ENCODE assay signal across 17 cellular contexts in genomic region chr1:56032276-56032675, GRCh38.
DNase-seq lines count a peak whose midpoint lies in the region; ATAC-seq and TF ChIP-seq lines count a peak whose summit lies in the region.
"Had no signal": no experiment of that assay in that cellular context is flagged by ENCODE, and none has a peak within 500 bp of the region (broad histone marks: within the 10 kb centered on the region; RNA-seq: fewer than 3 reads in every experiment).

No MANE protein-coding gene starts in this region.

- H3K4me3 ChIP-seq in adipocyte (ENCODE audit: low read length) (no peak overlapping the region), fibroblast of pulmonary artery (replicated peaks; ENCODE audit: low read depth, low read length) (no peak overlapping the region), trophoblast cell (ENCODE audit: low read depth, low read length) (no peak overlapping the region), upper lobe of right lung (no peak overlapping the region)
- H3K4me3 ChIP-seq: BLaER1 treated with 17β-estradiol and CSF1 and Interleukin-3, amounts not matched to agents 10 nM and 100 nM; HAP-1 had no signal

- no peak overlapping the region for H4K91ac ChIP-seq in trophoblast cell (ENCODE audit: low read depth, low read length)

- no CpG with 5 or more reads among the region's 3 CpGs for WGBS in trophoblast cell (ENCODE audit: extremely low coverage, insufficient coverage, insufficient read length)

- H4K12ac ChIP-seq in trophoblast cell (ENCODE audit: low read depth, low read length) = no peak overlapping the region

- TF ChIP-seq CTCF in fibroblast of pulmonary artery (IDR thresholded peaks at IDR 0.05; ENCODE audit: low read length, missing control alignments) = no peak
- no peak for TF ChIP-seq CTCF in upper lobe of right lung (IDR thresholded peaks at IDR 0.05)

- DNase-seq in NCI-H2029 (lab: John Stamatoyannopoulos, UW) (peak; percentile 27), NCI-H2029 treated with DMSO at 0.1 percent for 48 hours (lab: John Stamatoyannopoulos, UW) (no peak), adipocyte (ENCODE audit: low read depth) (peak; percentile 53), fibroblast of pulmonary artery (ENCODE audit: low read depth) (peak; percentile 31), trophoblast cell (peak; percentile 89 to 99), pons (ENCODE audit: low spot score) (no peak), upper lobe of right lung (no peak), 8988T (no peak)
- DNase-seq: Calu3; CD4-positive, CD25-positive, alpha-beta regulatory T cell; DMS 273 treated with DMSO at 0.1 percent for 48 hours; DMS79; GOT3 had no signal

- H3K27me3 ChIP-seq in adipocyte (replicated peaks; ENCODE audit: control insufficient read depth, insufficient read depth, low read length) = no peaks in the 10 kb centered on the region
- H3K27me3 ChIP-seq in trophoblast cell (ENCODE audit: insufficient read depth, low read length) = no peaks in the 10 kb centered on the region
- H3K27me3 ChIP-seq in upper lobe of right lung = no peaks in the 10 kb centered on the region
- H3K27me3 ChIP-seq: BLaER1 treated with 17β-estradiol and CSF1 and Interleukin-3, amounts not matched to agents 10 nM and 100 nM had no signal

- H3K9me3 ChIP-seq in adipocyte (ENCODE audit: control insufficient read depth, low read length) (no peaks in the 10 kb centered on the region), trophoblast cell (ENCODE audit: insufficient read depth, low read depth, low read length) (no peaks in the 10 kb centered on the region), upper lobe of right lung (no peaks in the 10 kb centered on the region)
- H3K9me3 ChIP-seq: BLaER1 treated with 17β-estradiol and CSF1 and Interleukin-3, amounts not matched to agents 10 nM and 100 nM; HAP-1 had no signal

- H3K27ac ChIP-seq in trophoblast cell (ENCODE audit: low read depth, low read length) = peak overlapping the region; percentile 40
- H3K27ac ChIP-seq in upper lobe of right lung = no peak overlapping the region
- H3K27ac ChIP-seq: 22Rv1; BLaER1 treated with 17β-estradiol and CSF1 and Interleukin-3, amounts not matched to agents 10 nM and 100 nM had no signal

- H3K4me1 ChIP-seq in adipocyte (ENCODE audit: control insufficient read depth, insufficient read depth, low read length) = peaks cover 24% of the 10 kb centered on the region
- peaks cover 0 to 6% of the 10 kb centered on the region in 2 experiments for H3K4me1 ChIP-seq in trophoblast cell (ENCODE audit: control insufficient read depth in 1 of 2, insufficient read depth in 2 of 2, low read length in 2 of 2)
- H3K4me1 ChIP-seq in upper lobe of right lung = peaks cover 17% of the 10 kb centered on the region
- H3K4me1 ChIP-seq: BLaER1 treated with 17β-estradiol and CSF1 and Interleukin-3, amounts not matched to agents 10 nM and 100 nM; HAP-1 had no signal

- intact Hi-C loops in upper lobe of right lung (cut with DNase I) = no loop called here

- no peak overlapping the region for H3K4ac ChIP-seq in trophoblast cell (ENCODE audit: low read depth, low read length)

- H3K18ac ChIP-seq in trophoblast cell (ENCODE audit: low read length) = no peak overlapping the region

- no peak overlapping the region for H3K14ac ChIP-seq in trophoblast cell (ENCODE audit: low read length)

- H2BK12ac ChIP-seq in trophoblast cell (ENCODE audit: low read length) = no peak overlapping the region

- no peak overlapping the region for H3K4me2 ChIP-seq in trophoblast cell (ENCODE audit: low read length)
- H3K4me2 ChIP-seq: BLaER1 treated with 17β-estradiol and CSF1 and Interleukin-3, amounts not matched to agents 10 nM and 100 nM had no signal

- H3K9ac ChIP-seq in adipocyte (ENCODE audit: low read length) = no peak overlapping the region
- H3K9ac ChIP-seq in trophoblast cell (ENCODE audit: low read length) = no peak overlapping the region
- H3K9ac ChIP-seq: BLaER1 treated with 17β-estradiol and CSF1 and Interleukin-3, amounts not matched to agents 10 nM and 100 nM had no signal

- H4K8ac ChIP-seq in trophoblast cell (ENCODE audit: low read depth, low read length) = no peak overlapping the region

- no peak overlapping the region for H2BK120ac ChIP-seq in trophoblast cell (ENCODE audit: insufficient read depth, low read length, poor library complexity)

- no peak for ATAC-seq in upper lobe of right lung
- ATAC-seq: HepG2 had no signal

- H2AFZ ChIP-seq in trophoblast cell (ENCODE audit: insufficient read depth, low read length, poor library complexity) = no peak overlapping the region

- H3K79me1 ChIP-seq in trophoblast cell (ENCODE audit: low read length) = peaks cover 22% of the 10 kb centered on the region

- no peak overlapping the region for H2BK5ac ChIP-seq in trophoblast cell (ENCODE audit: low read depth, low read length, poor library complexity)

- no peak overlapping the region for H3K23ac ChIP-seq in trophoblast cell (ENCODE audit: low read length)

- H2AK5ac ChIP-seq in trophoblast cell (ENCODE audit: low read length) = no peak overlapping the region

- no peaks in the 10 kb centered on the region for H3K36me3 ChIP-seq in adipocyte (ENCODE audit: control insufficient read depth, insufficient read depth, low read length, severe bottlenecking)
- peaks cover 0 to 2% of the 10 kb centered on the region in 2 experiments for H3K36me3 ChIP-seq in trophoblast cell (ENCODE audit: control insufficient read depth in 1 of 2, insufficient read depth in 2 of 2, low read length in 2 of 2)
- no peaks in the 10 kb centered on the region for H3K36me3 ChIP-seq in upper lobe of right lung
- H3K36me3 ChIP-seq: BLaER1 treated with 17β-estradiol and CSF1 and Interleukin-3, amounts not matched to agents 10 nM and 100 nM; HAP-1 had no signal

- H3K79me2 ChIP-seq in trophoblast cell (ENCODE audit: control insufficient read depth, insufficient read depth, low read length, poor library complexity) = no peaks in the 10 kb centered on the region

Comparison
In these comparisons a context has a peak if more than half of its experiments do, and no peak if none do; other contexts are left out.
1. DNase-seq: peak in NCI-H2029 (single experiment), adipocyte (single experiment), fibroblast of pulmonary artery (single experiment) and trophoblast cell (2 of 2); none in NCI-H2029 treated with DMSO at 0.1 percent for 48 hours (single experiment), pons (single experiment), upper lobe of right lung (single experiment) and 8988T (single experiment).